Comparison of ENCODE assay signal across 7 cellular contexts in the genomic region with DNA sequence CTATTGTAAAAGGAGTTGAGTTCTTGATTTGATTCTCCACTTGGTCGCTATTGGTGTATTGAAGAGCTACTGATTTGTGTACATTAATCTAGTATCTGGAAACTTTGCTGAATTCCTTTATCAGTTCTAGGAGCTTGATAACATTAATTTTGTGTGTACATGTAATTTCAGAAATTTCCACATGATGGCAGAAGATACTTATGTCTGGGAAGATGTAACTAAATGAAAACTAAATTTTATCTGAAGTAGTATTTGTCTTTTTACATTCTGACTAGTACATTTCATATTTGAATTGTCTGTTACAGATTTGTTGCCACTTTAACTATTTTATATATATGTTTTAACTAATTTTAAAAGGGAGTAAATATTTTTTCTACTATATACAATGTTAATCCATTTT. TPM values are rescaled to one million over a fixed set of nuclear protein-coding genes. Genes with fewer than 3 reads are reported as not detected.
DNase-seq lines count a peak whose midpoint lies in the region; ATAC-seq and TF ChIP-seq lines count a peak whose summit lies in the region.

No MANE protein-coding gene starts in this region.

- no peak overlapping the region for H3K4me3 ChIP-seq in GM12865 (ENCODE audit: low read depth, low read length)

- ATAC-seq in GM21717 (IDR thresholded peaks at IDR 0.05; ENCODE audit: unreplicated experiment) = no peak

- DNase-seq in GM12865 (ENCODE audit: low read depth) = peak; percentile 32
- DNase-seq in NCI-H146 (lab: John Stamatoyannopoulos, UW) = peak; percentile 26
- DNase-seq in amniotic stem cell (lab: John Stamatoyannopoulos, UW) = peak; percentile 10
- DNase-seq in lung microvascular endothelial cell (ENCODE audit: low read depth in 2 of 2) = peak; percentile 49 to 61
- DNase-seq in activated CD8-positive, alpha-beta memory T cell treated with anti-CD3 and anti-CD28 coated beads, Interleukin-2, amount 50 U/mL, for 48 hours = no peak
- no peak for DNase-seq in GOT3 (lab: John Stamatoyannopoulos, UW)

- TF ChIP-seq CTCF in GM12865 (IDR thresholded peaks at IDR 0.05; ENCODE audit: insufficient read depth, low read depth, low read length, missing control alignments) = peak; percentile 20

RNA-seq across cellular contexts. Expression of a gene that starts 27.6 kb away (rescaled TPM):
- total RNA-seq in lung microvascular endothelial cell = 1.6 and 3.3 TPM in 2 replicates

Comparison
In these comparisons a context has a peak if more than half of its experiments do, and no peak if none do; other contexts are left out.
1. DNase-seq: peak in GM12865 (single experiment), NCI-H146 (single experiment), amniotic stem cell (single experiment) and lung microvascular endothelial cell (2 of 2); none in activated CD8-positive, alpha-beta memory T cell treated with anti-CD3 and anti-CD28 coated beads, Interleukin-2, amount 50 U/mL, for 48 hours (single experiment) and GOT3 (single experiment).